Comparison of ENCODE assay signal across 20 cellular contexts in genomic region chr21:36999131-36999898, GRCh38. TPM values are rescaled to one million over a fixed set of nuclear protein-coding genes. Genes with fewer than 3 reads are reported as not detected.
DNase-seq lines count a peak whose midpoint lies in the region; ATAC-seq and TF ChIP-seq lines count a peak whose summit lies in the region.
"Had no signal": no experiment of that assay in that cellular context is flagged by ENCODE, and none has a peak within 500 bp of the region (broad histone marks: within the 10 kb centered on the region; RNA-seq: fewer than 3 reads in every experiment).

No MANE protein-coding gene starts in this region.

- H3K36me3 Mint-ChIP-seq in neural progenitor cell = no peaks in the 10 kb centered on the region
- H3K36me3 Mint-ChIP-seq: CD4-positive, alpha-beta memory T cell had no signal

- intact Hi-C loops in ovary (cut with DNase I) = no loop called here

- H3K4me1 ChIP-seq in neural progenitor cell (peaks cover 10% of the 10 kb centered on the region), ovary (ENCODE audit: insufficient read depth) (no peaks in the 10 kb centered on the region)
- H3K4me1 ChIP-seq: A549 had no signal

- H3K27ac ChIP-seq in coronary artery (no peak overlapping the region), neural progenitor cell (no peak overlapping the region), ovary (no peak overlapping the region)
- H3K27ac ChIP-seq: A549 had no signal

- H3K27me3 Mint-ChIP-seq in neural progenitor cell (ENCODE audit: insufficient read depth, low read depth) = peaks cover 8% of the 10 kb centered on the region
- H3K27me3 Mint-ChIP-seq: CD4-positive, alpha-beta memory T cell had no signal

- peaks cover 16% of the 10 kb centered on the region for H3K27me3 ChIP-seq in neural progenitor cell
- H3K27me3 ChIP-seq in ovary = no peaks in the 10 kb centered on the region

- H3K36me3 ChIP-seq in neural progenitor cell = no peaks in the 10 kb centered on the region
- H3K36me3 ChIP-seq in ovary = no peaks in the 10 kb centered on the region

- H3K27ac Mint-ChIP-seq in neural progenitor cell = peak overlapping the region; percentile 51

- H3K79me2 ChIP-seq in neural progenitor cell (ENCODE audit: low read depth) = no peaks in the 10 kb centered on the region

- H4K20me1 ChIP-seq in neural progenitor cell (ENCODE audit: low read depth) = no peaks in the 10 kb centered on the region

- H3K9me3 ChIP-seq in neural progenitor cell (ENCODE audit: low read depth) = no peaks in the 10 kb centered on the region
- no peaks in the 10 kb centered on the region for H3K9me3 ChIP-seq in ovary
- H3K9me3 ChIP-seq: A549 had no signal

- H2AFZ ChIP-seq in neural progenitor cell (replicated peaks) = no peak overlapping the region

- ATAC-seq in GM21447 (IDR thresholded peaks at IDR 0.05; ENCODE audit: unreplicated experiment) (no peak), HG02870 (IDR thresholded peaks at IDR 0.05; ENCODE audit: unreplicated experiment) (no peak)
- ATAC-seq: A549 had no signal

- H3K4me3 ChIP-seq in coronary artery (no peak overlapping the region), neural progenitor cell (no peak overlapping the region), ovary (no peak overlapping the region)
- H3K4me3 ChIP-seq: A549 had no signal

- no peak overlapping the region for H3K9ac ChIP-seq in neural progenitor cell

- TF ChIP-seq CTCF in coronary artery (IDR thresholded peaks at IDR 0.05) (no peak), neural progenitor cell (IDR thresholded peaks at IDR 0.05) (no peak), ovary (IDR thresholded peaks at IDR 0.05) (no peak)

- TF ChIP-seq EP300 in ovary (IDR thresholded peaks at IDR 0.05) = no peak

- DNase-seq in coronary artery (ENCODE audit: low spot score) = peak; percentile 26
- DNase-seq in islet precursor cell = peak; percentile 19
- DNase-seq in neural progenitor cell (ENCODE audit: low spot score) = no peak
- DNase-seq in ovary = no peak
- no peak for DNase-seq in kidney tubule cell (ENCODE audit: low spot score)
- DNase-seq: 8988T; C1 segment of cervical spinal cord; Calu3; CD4-positive, alpha-beta memory T cell; COR-L47; DMS53; DMS79 treated with DMSO at 0.1 percent for 48 hours; GF-D8; GOT3; H7; HCEC 1CT had no signal

- peaks cover 16% of the 10 kb centered on the region for H3F3A ChIP-seq in neural progenitor cell (ENCODE audit: low read depth)

- 89% methylated on average over 11 of the region's 11 CpGs for WGBS in ovary, 3 donors

- no peak overlapping the region for H3K4me2 ChIP-seq in neural progenitor cell
- H3K4me2 ChIP-seq: A549 had no signal

- H3K4me1 Mint-ChIP-seq in neural progenitor cell = peaks cover 20% of the 10 kb centered on the region

- H3K4me3 Mint-ChIP-seq in neural progenitor cell = no peak overlapping the region

- H3K9me3 Mint-ChIP-seq in neural progenitor cell = no peaks in the 10 kb centered on the region
- H3K9me3 Mint-ChIP-seq: CD4-positive, alpha-beta memory T cell had no signal

- TF ChIP-seq POLR2A in ovary (IDR thresholded peaks at IDR 0.05) = no peak

RNA-seq across cellular contexts. Expression of gene RIPPLY3, which starts 7.2 kb away (rescaled TPM):
- total RNA-seq in neural progenitor cell (ENCODE audit: low replicate concordance) = 2.8 and 4.3 TPM in 2 replicates
- not detected for total RNA-seq in ovary
- not detected for polyA plus RNA-seq in ovary
- total RNA-seq: CD4-positive, alpha-beta memory T cell; G401 had no signal
- polyA plus RNA-seq: CD4-positive, alpha-beta memory T cell had no signal

RNA-seq across cellular contexts. Expression of gene HLCS, which starts 32.8 kb away (rescaled TPM):
- 20.4 and 25.0 TPM in 2 replicates for total RNA-seq in neural progenitor cell (ENCODE audit: low replicate concordance)
- 10 to 100 TPM in 6 of 7 donors, 1 to 10 TPM in 1; 8.8 to 20.3 (median 12.6) TPM for total RNA-seq in ovary
- polyA plus RNA-seq in ovary = 10 to 100 TPM in 1 of 2 donors, 1 to 10 TPM in 1; 4.0 to 12.4 TPM

Comparison
In these comparisons a context has a peak if more than half of its experiments do, and no peak if none do; other contexts are left out.
1. DNase-seq: peak in coronary artery (single experiment) and islet precursor cell (single experiment); none in neural progenitor cell (single experiment), ovary (0 of 5) and kidney tubule cell (single experiment).